In the genomic region with DNA sequence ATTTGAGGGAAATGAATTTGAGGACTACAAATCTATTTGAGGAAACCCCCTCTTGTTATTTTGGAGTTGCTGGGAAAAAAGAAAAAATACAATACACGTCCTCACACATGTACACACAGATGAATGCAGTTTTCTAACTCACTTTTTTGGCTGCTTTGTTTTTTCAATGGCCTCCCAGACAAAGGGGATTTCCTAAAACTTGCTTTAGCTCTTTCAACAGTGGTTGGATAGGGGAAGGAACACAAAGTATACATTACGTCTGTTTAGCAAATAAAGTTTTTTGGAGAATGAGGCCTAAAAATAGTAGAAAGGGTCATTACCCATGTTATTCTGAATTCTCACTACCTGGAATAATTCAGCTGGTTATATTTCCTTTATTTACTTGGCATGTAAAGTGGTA, we compare ENCODE assay signal across 22 cellular contexts.
DNase-seq lines count a peak whose midpoint lies in the region; ATAC-seq and TF ChIP-seq lines count a peak whose summit lies in the region.
"Had no signal": no experiment of that assay in that cellular context is flagged by ENCODE, and none has a peak within 500 bp of the region (broad histone marks: within the 10 kb centered on the region; RNA-seq: fewer than 3 reads in every experiment).

No MANE protein-coding gene starts in this region.

- no peak overlapping the region for H3K4me3 ChIP-seq in CD8-positive, alpha-beta T cell (ENCODE audit: low read depth, low read length)
- H3K4me3 ChIP-seq in neutrophil (ENCODE audit: low read depth in 1 of 2, low read length in 1 of 2) (no peak overlapping the region), body of pancreas (no peak overlapping the region)
- H3K4me3 ChIP-seq: esophagus squamous epithelium, testis had no signal

- H3K27me3 Mint-ChIP-seq in activated T-cell treated with anti-CD3 and anti-CD28 coated beads, Interleukin-2, amount 50 U/mL, for 24 hours, result no peaks in the 10 kb centered on the region
- no peaks in the 10 kb centered on the region for H3K27me3 Mint-ChIP-seq in CD8-positive, alpha-beta T cell (ENCODE audit: low read depth)
- H3K27me3 Mint-ChIP-seq in endothelial cell (ENCODE audit: unreplicated experiment), result peaks cover 7% of the 10 kb centered on the region
- H3K27me3 Mint-ChIP-seq: activated CD8-positive, alpha-beta T cell treated with anti-CD3 and anti-CD28 coated beads for 36 hours had no signal

- H3K36me3 Mint-ChIP-seq in activated T-cell treated with anti-CD3 and anti-CD28 coated beads, Interleukin-2, amount 50 U/mL, for 24 hours (ENCODE audit: low read depth), result peaks cover 12% of the 10 kb centered on the region
- H3K36me3 Mint-ChIP-seq in CD8-positive, alpha-beta T cell, result peaks cover 11% of the 10 kb centered on the region
- peaks cover 3% of the 10 kb centered on the region for H3K36me3 Mint-ChIP-seq in endothelial cell (ENCODE audit: low read depth, unreplicated experiment)

- no peak for DNase-seq in activated T-cell treated with anti-CD3 and anti-CD28 coated beads, Interleukin-2, amount 50 U/mL, for 24 hours
- DNase-seq in activated T-cell treated with anti-CD3 and anti-CD28 coated beads, Interleukin-2, amount 50 U/mL, for 1 hour, result no peak
- no peak for DNase-seq in CD8-positive, alpha-beta T cell
- DNase-seq in endothelial cell (ENCODE audit: low spot score) (no peak), body of pancreas (no peak), GM03348 (ENCODE audit: low spot score) (no peak)
- DNase-seq: activated naive CD4-positive, alpha-beta T cell treated with anti-CD3 and anti-CD28 coated beads, Interleukin-2, amount 50 U/mL, for 16 hours; activated T-cell treated with anti-CD3 and anti-CD28 coated beads for 4 hours; AML-193; Caco-2; DMS79 treated with DMSO at 0.1 percent for 48 hours; effector CD8-positive, alpha-beta T cell; esophagus squamous epithelium; kidney; NCI-H1092 treated with DMSO at 0.1 percent for 48 hours; NCI-H2029 treated with DMSO at 0.1 percent for 48 hours; testis had no signal

- CTCF ChIA-PET in CD8-positive, alpha-beta T cell (lab: Charles Lee), result interaction anchor here (0.7 to 5.9 kb wide), 7 partner anchors 9 to 669 kb away, joined by 3 to 32 read pairs (median 5); no protein-coding TSS in a partner anchor

- peaks cover 56% of the 10 kb centered on the region for H3K4me1 ChIP-seq in CD8-positive, alpha-beta T cell (ENCODE audit: insufficient read depth, low read length)
- H3K4me1 ChIP-seq in neutrophil (ENCODE audit: control insufficient read depth in 1 of 2, insufficient read depth in 1 of 2, low read depth in 1 of 2, low read length in 1 of 2) (peaks cover 18 to 19% of the 10 kb centered on the region in 2 experiments), body of pancreas (peaks cover 8% of the 10 kb centered on the region)

- H3K4me3 Mint-ChIP-seq in activated T-cell treated with anti-CD3 and anti-CD28 coated beads, Interleukin-2, amount 50 U/mL, for 24 hours, result no peak overlapping the region
- no peak overlapping the region for H3K4me3 Mint-ChIP-seq in CD8-positive, alpha-beta T cell
- no peak overlapping the region for H3K4me3 Mint-ChIP-seq in endothelial cell (ENCODE audit: unreplicated experiment)
- H3K4me3 Mint-ChIP-seq: activated CD8-positive, alpha-beta T cell treated with anti-CD3 and anti-CD28 coated beads for 36 hours had no signal

- H3K9me3 Mint-ChIP-seq in activated T-cell treated with anti-CD3 and anti-CD28 coated beads, Interleukin-2, amount 50 U/mL, for 24 hours, result no peaks in the 10 kb centered on the region
- no peaks in the 10 kb centered on the region for H3K9me3 Mint-ChIP-seq in CD8-positive, alpha-beta T cell
- H3K9me3 Mint-ChIP-seq in endothelial cell (ENCODE audit: unreplicated experiment), result no peaks in the 10 kb centered on the region
- H3K9me3 Mint-ChIP-seq: activated CD8-positive, alpha-beta T cell treated with anti-CD3 and anti-CD28 coated beads for 36 hours had no signal

- 71 to 88% methylated on average over 2 of the region's 2 CpGs for WGBS in body of pancreas, 2 donors

- no peak overlapping the region for H3K27ac ChIP-seq in CD8-positive, alpha-beta T cell (ENCODE audit: low read depth, low read length)
- peak overlapping the region; percentile 53 for H3K27ac ChIP-seq in neutrophil
- no peak overlapping the region for H3K27ac ChIP-seq in body of pancreas
- H3K27ac ChIP-seq: 22Rv1, esophagus squamous epithelium, HL-60, testis had no signal

- H3K27me3 ChIP-seq in CD8-positive, alpha-beta T cell (ENCODE audit: insufficient read depth, low read length), result no peaks in the 10 kb centered on the region
- H3K27me3 ChIP-seq in neutrophil (no peaks in the 10 kb centered on the region), body of pancreas (no peaks in the 10 kb centered on the region)
- H3K27me3 ChIP-seq: esophagus squamous epithelium, testis had no signal

- H3K27ac Mint-ChIP-seq in activated T-cell treated with anti-CD3 and anti-CD28 coated beads, Interleukin-2, amount 50 U/mL, for 24 hours, result peak overlapping the region; percentile 61
- peak overlapping the region; percentile 46 for H3K27ac Mint-ChIP-seq in CD8-positive, alpha-beta T cell
- H3K27ac Mint-ChIP-seq in endothelial cell (ENCODE audit: unreplicated experiment), result peak overlapping the region; percentile 44
- H3K27ac Mint-ChIP-seq: activated CD8-positive, alpha-beta T cell treated with anti-CD3 and anti-CD28 coated beads for 36 hours had no signal

- no peak for TF ChIP-seq POLR2A in body of pancreas (IDR thresholded peaks at IDR 0.05)

- TF ChIP-seq CTCF in CD8-positive, alpha-beta T cell (IDR thresholded peaks at IDR 0.05), result no peak
- TF ChIP-seq CTCF in endothelial cell (IDR thresholded peaks at IDR 0.05; ENCODE audit: unreplicated experiment) (no peak), neutrophil (IDR thresholded peaks at IDR 0.05) (no peak), body of pancreas (IDR thresholded peaks at IDR 0.05) (no peak)

- ATAC-seq in CD8-positive, alpha-beta T cell, result no peak
- ATAC-seq in GM19452 (IDR thresholded peaks at IDR 0.05; ENCODE audit: unreplicated experiment), result no peak
- no peak for ATAC-seq in body of pancreas
- ATAC-seq: activated CD8-positive, alpha-beta T cell treated with anti-CD3 and anti-CD28 coated beads for 36 hours had no signal

- POLR2A ChIA-PET in CD8-positive, alpha-beta T cell (lab: Charles Lee), result interaction anchor here (0.9 to 1.3 kb wide), 2 partner anchors 17 to 125 kb away, joined by 3 to 6 read pairs; no protein-coding TSS in a partner anchor

- intact Hi-C loops in CD8-positive, alpha-beta T cell (cut with DNase I, micrococcal nuclease), result loop anchor here (2.0 kb wide), 2 partner anchors 645 to 669 kb away; no protein-coding TSS in a partner anchor
- intact Hi-C loops in body of pancreas (cut with DNase I), result no loop called here

- no peaks in the 10 kb centered on the region for H3K36me3 ChIP-seq in CD8-positive, alpha-beta T cell (ENCODE audit: insufficient read depth, low read length)
- H3K36me3 ChIP-seq in neutrophil, result no peaks in the 10 kb centered on the region
- no peaks in the 10 kb centered on the region for H3K36me3 ChIP-seq in body of pancreas (replicated peaks in 1 of 2; ENCODE audit: insufficient read depth in 1 of 2, low read depth in 2 of 2)
- H3K36me3 ChIP-seq: esophagus squamous epithelium had no signal

- peaks cover 94% of the 10 kb centered on the region for H3K4me1 Mint-ChIP-seq in activated T-cell treated with anti-CD3 and anti-CD28 coated beads, Interleukin-2, amount 50 U/mL, for 24 hours (ENCODE audit: low read depth)
- peaks cover 89% of the 10 kb centered on the region for H3K4me1 Mint-ChIP-seq in CD8-positive, alpha-beta T cell (ENCODE audit: low read depth)
- H3K4me1 Mint-ChIP-seq in endothelial cell (ENCODE audit: unreplicated experiment), result peaks cover 76% of the 10 kb centered on the region

- no peaks in the 10 kb centered on the region for H3K9me3 ChIP-seq in CD8-positive, alpha-beta T cell (ENCODE audit: low read length)
- H3K9me3 ChIP-seq in neutrophil (no peaks in the 10 kb centered on the region), body of pancreas (no peaks in the 10 kb centered on the region)
- H3K9me3 ChIP-seq: Caco-2, esophagus squamous epithelium, testis had no signal
